14 cellular contexts compared by ENCODE assay signal in genomic region chr15:58666957-58667356, GRCh38.
DNase-seq lines count a peak whose midpoint lies in the region; ATAC-seq, FAIRE-seq and TF ChIP-seq lines count a peak whose summit lies in the region.
"Had no signal": no experiment of that assay in that cellular context is flagged by ENCODE, and none has a peak within 500 bp of the region (broad histone marks: within the 10 kb centered on the region; RNA-seq: fewer than 3 reads in every experiment).

No MANE protein-coding gene starts in this region.

- in situ Hi-C loops in brain microvascular endothelial cell (cut with HindIII; ENCODE audit: low pct_ligation_motif_present, low sequenced_read_pairs) = no loop called here

- no peaks in the 10 kb centered on the region for H3K9me3 Mint-ChIP-seq in WTC11
- H3K9me3 Mint-ChIP-seq in glutamatergic neuron (ENCODE audit: unreplicated experiment) = no peaks in the 10 kb centered on the region
- H3K9me3 Mint-ChIP-seq: activated naive CD8-positive, alpha-beta T cell treated with anti-CD3 and anti-CD28 coated beads, Interleukin-2, amount 10 ng/mL, durations not matched to agents 7 days and 5 days; CD4-positive, alpha-beta memory T cell had no signal

- H3K9me3 ChIP-seq in fibroblast of lung (ENCODE audit: control insufficient read depth, insufficient read depth, low read depth, low read length) = no peaks in the 10 kb centered on the region

- H3K27me3 Mint-ChIP-seq in WTC11 (ENCODE audit: low read depth) = no peaks in the 10 kb centered on the region
- no peaks in the 10 kb centered on the region for H3K27me3 Mint-ChIP-seq in glutamatergic neuron (ENCODE audit: unreplicated experiment)
- H3K27me3 Mint-ChIP-seq: activated naive CD8-positive, alpha-beta T cell treated with anti-CD3 and anti-CD28 coated beads, Interleukin-2, amount 10 ng/mL, durations not matched to agents 7 days and 5 days; CD4-positive, alpha-beta memory T cell had no signal

- H4K20me1 ChIP-seq in fibroblast of lung (ENCODE audit: control insufficient read depth, extremely low read depth, insufficient read depth, low read length) = no peaks in the 10 kb centered on the region

- H3K4me3 ChIP-seq in fibroblast of lung (replicated peaks in 1 of 4; ENCODE audit: control extremely low read depth in 1 of 4, insufficient read depth in 1 of 4, low read depth in 3 of 4, low read length in 4 of 4) = no peak overlapping the region
- H3K4me3 ChIP-seq in brain microvascular endothelial cell (ENCODE audit: low read depth, low read length) = no peak overlapping the region

- CTCF ChIA-PET in WTC11 (lab: Charles Lee) = no interaction called here

- no peak for TF ChIP-seq POLR2A in GM12891 (IDR thresholded peaks at IDR 0.05; ENCODE audit: low read depth, low read length)

- H3K9ac ChIP-seq in fibroblast of lung (ENCODE audit: insufficient read depth, low read length) = no peak overlapping the region

- H2AFZ ChIP-seq in fibroblast of lung (ENCODE audit: low read length) = no peak overlapping the region

- H3K4me1 ChIP-seq in fibroblast of lung (ENCODE audit: control insufficient read depth, extremely low read depth, insufficient read depth, low read length) = no peaks in the 10 kb centered on the region

- H3K36me3 Mint-ChIP-seq in WTC11 (peaks cover 9% of the 10 kb centered on the region; the same call in 1 of the 2 replicates), glutamatergic neuron (ENCODE audit: unreplicated experiment) (no peaks in the 10 kb centered on the region)

- TF ChIP-seq CTCF in WTC11 (IDR thresholded peaks at IDR 0.05) (no peak), fibroblast of lung (conservative IDR thresholded peaks at IDR 0.05 in 1 of 2, IDR thresholded peaks at IDR 0.05 in 1 of 2; ENCODE audit: low read depth in 1 of 2, low read length in 2 of 2) (no peak), brain microvascular endothelial cell (IDR thresholded peaks at IDR 0.05; ENCODE audit: low read depth, low read length, missing control alignments) (no peak), glutamatergic neuron (IDR thresholded peaks at IDR 0.05; ENCODE audit: partially characterized antibody, unreplicated experiment) (no peak)

- POLR2A ChIA-PET in WTC11 (lab: Charles Lee) = no interaction called here

- peak; percentile 68 for FAIRE-seq in GM12891 (lab: Jason Lieb, UNC)
- FAIRE-seq: GM19239 had no signal

- H3K79me2 ChIP-seq in fibroblast of lung (ENCODE audit: control insufficient read depth, insufficient read depth, low read length) = peaks cover 1% of the 10 kb centered on the region

- H3K4me3 Mint-ChIP-seq in WTC11 (peak overlapping the region; percentile 21; the same call in 1 of the 2 replicates), glutamatergic neuron (ENCODE audit: unreplicated experiment) (no peak overlapping the region)
- H3K4me3 Mint-ChIP-seq: activated naive CD8-positive, alpha-beta T cell treated with anti-CD3 and anti-CD28 coated beads, Interleukin-2, amount 10 ng/mL, durations not matched to agents 7 days and 5 days; CD4-positive, alpha-beta memory T cell had no signal

- H3K27ac Mint-ChIP-seq in WTC11 (peak overlapping the region; percentile 59), glutamatergic neuron (ENCODE audit: unreplicated experiment) (no peak overlapping the region)
- H3K27ac Mint-ChIP-seq: activated naive CD8-positive, alpha-beta T cell treated with anti-CD3 and anti-CD28 coated beads, Interleukin-2, amount 10 ng/mL, durations not matched to agents 7 days and 5 days; CD4-positive, alpha-beta memory T cell had no signal

- no peak overlapping the region for H3K4me2 ChIP-seq in fibroblast of lung (ENCODE audit: extremely low read depth, insufficient read depth, low read length)

- no peaks in the 10 kb centered on the region for H3K27me3 ChIP-seq in fibroblast of lung (ENCODE audit: control insufficient read depth, insufficient read depth, low read length)
- no peaks in the 10 kb centered on the region for H3K27me3 ChIP-seq in brain microvascular endothelial cell (replicated peaks)

- no peak for ATAC-seq in WTC11

- H3K4me1 Mint-ChIP-seq in WTC11 = peaks cover 46% of the 10 kb centered on the region
- no peaks in the 10 kb centered on the region for H3K4me1 Mint-ChIP-seq in glutamatergic neuron (ENCODE audit: low read depth, unreplicated experiment)

- no peaks in the 10 kb centered on the region for H3K36me3 ChIP-seq in fibroblast of lung (ENCODE audit: control insufficient read depth, insufficient read depth, low read length)
- H3K36me3 ChIP-seq in brain microvascular endothelial cell (replicated peaks) = no peaks in the 10 kb centered on the region

- DNase-seq in GM12891 (ENCODE audit: insufficient read length, low spot score) = no peak
- DNase-seq in WTC11 (ENCODE audit: low spot score) = no peak
- peak; percentile 20 to 58 for DNase-seq in fibroblast of lung (ENCODE audit: low read depth in 2 of 2)
- peak; percentile 99 for DNase-seq in pons (ENCODE audit: low spot score)
- no peak for DNase-seq in brain microvascular endothelial cell
- no peak for DNase-seq in glutamatergic neuron
- no peak for DNase-seq in SKM-1 treated with dmso at 0.1 percent for 144 hours (lab: John Stamatoyannopoulos, UW; ENCODE audit: unreplicated experiment)
- DNase-seq in T-helper 9 cell = no peak
- DNase-seq: activated naive CD8-positive, alpha-beta T cell treated with anti-CD3 and anti-CD28 coated beads, Interleukin-2, amount 10 ng/mL, durations not matched to agents 7 days and 5 days; CD4-positive, alpha-beta memory T cell; islet precursor cell; NCI-H2171; OCI-M1 had no signal

- H3K27ac ChIP-seq in fibroblast of lung (ENCODE audit: insufficient read depth, low read length) = no peak overlapping the region
- H3K27ac ChIP-seq in brain microvascular endothelial cell = no peak overlapping the region

TF ChIP-seq in GM12891, 5 proteins besides CTCF, POLR2A, EP300 and RAD21:
- no peak for TF ChIP-seq POLR2AphosphoS5 (IDR thresholded peaks at IDR 0.05; ENCODE audit: low read depth, low read length)
- no peak for TF ChIP-seq SPI1 (IDR thresholded peaks at IDR 0.05; ENCODE audit: low read depth, low read length)
- TF ChIP-seq TAF1 (IDR thresholded peaks at IDR 0.05; ENCODE audit: low read depth, low read length) = no peak
- TF ChIP-seq POU2F2 (IDR thresholded peaks at IDR 0.05; ENCODE audit: low read depth, low read length) = no peak
- TF ChIP-seq PAX5 (IDR thresholded peaks at IDR 0.05; ENCODE audit: insufficient read depth, low read length, severe bottlenecking) = no peak

TF ChIP-seq in WTC11, 78 proteins besides CTCF, POLR2A, EP300 and RAD21 (continues in another document):
- TF ChIP-seq GRHL2 (CRISPR knock-in tag; IDR thresholded peaks at IDR 0.05; ENCODE audit: insufficient replicate concordance, severe bottlenecking) = no peak
- TF ChIP-seq MLX (CRISPR knock-in tag; IDR thresholded peaks at IDR 0.05) = no peak
- TF ChIP-seq ERG (CRISPR knock-in tag; IDR thresholded peaks at IDR 0.05) = no peak
- TF ChIP-seq PRDM15 (CRISPR knock-in tag; IDR thresholded peaks at IDR 0.05) = no peak
- TF ChIP-seq SMAD3 (CRISPR knock-in tag; IDR thresholded peaks at IDR 0.05; ENCODE audit: borderline replicate concordance) = no peak
- TF ChIP-seq ESRRA (CRISPR knock-in tag; IDR thresholded peaks at IDR 0.05; ENCODE audit: borderline replicate concordance) = no peak
- TF ChIP-seq ZNF232 (CRISPR knock-in tag; IDR thresholded peaks at IDR 0.05) = no peak
- no peak for TF ChIP-seq EMX1 (CRISPR knock-in tag; IDR thresholded peaks at IDR 0.05)
- no peak for TF ChIP-seq GTF2I (CRISPR knock-in tag; conservative IDR thresholded peaks at IDR 0.05)
- TF ChIP-seq ZNF317 (CRISPR knock-in tag; IDR thresholded peaks at IDR 0.05; ENCODE audit: borderline replicate concordance, low read depth) = no peak
- TF ChIP-seq ELF4 (CRISPR knock-in tag; IDR thresholded peaks at IDR 0.05; ENCODE audit: low read depth) = no peak
- no peak for TF ChIP-seq ATF1 (CRISPR knock-in tag; IDR thresholded peaks at IDR 0.05)

Comparison
In these comparisons a context has a peak if more than half of its experiments do, and no peak if none do; other contexts are left out.
1. DNase-seq: peak in fibroblast of lung (2 of 2) and pons (single experiment); none in GM12891 (single experiment), WTC11 (single experiment), brain microvascular endothelial cell (single experiment), glutamatergic neuron (single experiment), SKM-1 treated with dmso at 0.1 percent for 144 hours (single experiment) and T-helper 9 cell (single experiment).